In the genomic region with DNA sequence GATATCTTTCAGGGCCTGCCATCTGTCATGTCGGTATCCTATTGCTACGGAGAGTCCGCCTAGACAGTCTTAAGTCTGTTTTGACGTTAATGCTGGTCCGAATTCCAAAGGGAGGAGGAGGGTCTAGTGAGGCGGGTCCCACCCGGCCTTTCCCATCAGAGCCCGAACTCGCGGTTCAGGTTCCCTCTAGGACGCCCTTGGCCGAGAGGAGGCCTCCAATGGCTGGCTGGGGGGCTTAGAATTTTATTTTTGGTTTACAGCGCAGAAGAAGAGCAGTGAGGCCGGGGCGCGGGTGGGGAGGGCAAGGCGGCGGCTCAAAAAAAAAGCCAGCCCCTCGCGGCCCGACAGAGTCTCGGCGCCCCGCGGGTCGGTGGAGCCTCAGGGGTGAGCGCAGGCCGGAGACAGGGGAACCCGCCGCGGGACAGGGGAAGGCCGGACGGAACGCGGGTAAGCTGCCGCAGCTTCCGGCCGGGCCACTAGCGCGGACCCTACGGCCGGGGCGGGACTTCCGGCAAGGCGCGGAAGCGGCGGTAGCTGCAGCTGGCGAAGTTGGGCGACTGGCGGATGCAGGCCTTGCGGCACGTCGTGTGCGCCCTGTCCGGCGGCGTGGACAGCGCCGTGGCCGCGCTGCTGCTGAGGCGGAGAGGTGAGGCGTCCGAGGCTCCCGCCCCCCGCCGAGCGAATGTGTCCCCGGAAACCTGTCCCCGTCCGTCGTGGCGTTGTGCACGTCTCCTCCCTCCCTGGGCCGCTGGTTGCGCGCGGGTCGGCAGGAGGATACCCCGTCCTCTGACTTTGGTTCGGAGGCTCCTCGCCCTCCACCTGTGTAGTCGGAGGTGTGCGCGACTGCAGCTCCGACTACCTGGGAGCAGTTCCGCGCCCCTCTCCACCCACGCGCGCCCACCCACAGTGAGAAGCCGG, we compare ENCODE assay signal across 8 cellular contexts.
A peak's percentile ranks its signal among the peaks of the same experiment; 100 is the strongest.
DNase-seq lines count a peak whose midpoint lies in the region; ATAC-seq and TF ChIP-seq lines count a peak whose summit lies in the region.

A gene with protein sequence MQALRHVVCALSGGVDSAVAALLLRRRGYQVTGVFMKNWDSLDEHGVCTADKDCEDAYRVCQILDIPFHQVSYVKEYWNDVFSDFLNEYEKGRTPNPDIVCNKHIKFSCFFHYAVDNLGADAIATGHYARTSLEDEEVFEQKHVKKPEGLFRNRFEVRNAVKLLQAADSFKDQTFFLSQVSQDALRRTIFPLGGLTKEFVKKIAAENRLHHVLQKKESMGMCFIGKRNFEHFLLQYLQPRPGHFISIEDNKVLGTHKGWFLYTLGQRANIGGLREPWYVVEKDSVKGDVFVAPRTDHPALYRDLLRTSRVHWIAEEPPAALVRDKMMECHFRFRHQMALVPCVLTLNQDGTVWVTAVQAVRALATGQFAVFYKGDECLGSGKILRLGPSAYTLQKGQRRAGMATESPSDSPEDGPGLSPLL (plus strand): TSS at position 514 of the 918 bp plus-strand sequence. CDS start 51 bp downstream, at position 565.

- no peak for TF ChIP-seq CTCF in GM10266 (IDR thresholded peaks at IDR 0.05; ENCODE audit: control insufficient read depth, insufficient read depth, low read depth, missing control alignments)
- TF ChIP-seq CTCF in retinal pigment epithelial cell (conservative IDR thresholded peaks at IDR 0.05; ENCODE audit: low read depth, low read length): no peak

- ATAC-seq in HG02571 (IDR thresholded peaks at IDR 0.05; ENCODE audit: unreplicated experiment): peak; percentile 77
- ATAC-seq in GM18519 (IDR thresholded peaks at IDR 0.05; ENCODE audit: low FRiP score, unreplicated experiment): no peak

- DNase-seq in GM10266 (ENCODE audit: extremely low spot score) (peak; percentile 97), NCI-H128 (lab: John Stamatoyannopoulos, UW; ENCODE audit: unreplicated experiment) (peak; percentile 9), T-helper 9 cell (peak; percentile 56), astrocyte of the hippocampus (ENCODE audit: low read depth, low spot score) (peak; percentile 95), hypothalamus (lab: John Stamatoyannopoulos, UW) (peak in 50 of 51 donors; percentile 18 to 88 (median 72)), retinal pigment epithelial cell (ENCODE audit: low read depth) (peak; percentile 46)

- H3K4me3 ChIP-seq in retinal pigment epithelial cell (ENCODE audit: low read length): peak within 1 kb of the TSS; percentile 87

Comparison
In these comparisons a context has a peak if more than half of its experiments do, and no peak if none do; other contexts are left out.
1. DNase-seq: peak in every context shown above with its lines; median percentile 97 in GM10266; 95 in astrocyte of the hippocampus; 72 in hypothalamus; 56 in T-helper 9 cell; 46 in retinal pigment epithelial cell; 9 in NCI-H128.